In the genomic region with DNA sequence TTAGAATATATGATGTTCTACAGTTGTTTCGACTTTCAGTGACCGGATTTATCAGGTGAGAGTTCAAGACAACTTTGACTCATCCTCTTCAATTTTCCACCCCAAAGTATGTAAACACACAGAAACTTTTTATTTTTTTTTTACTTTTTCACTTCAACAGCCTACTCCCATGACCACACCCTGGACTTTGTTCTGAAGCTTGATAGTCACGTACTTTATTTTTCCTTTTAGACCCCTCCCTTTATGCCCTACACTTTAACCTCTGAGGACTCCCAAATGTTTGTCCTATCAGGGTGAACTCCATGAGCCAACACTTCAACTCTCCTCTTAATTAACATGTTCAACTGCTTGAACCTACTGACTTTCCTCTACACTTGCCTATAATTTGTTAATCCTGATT, we compare ENCODE assay signal across 16 cellular contexts.
"Had no signal": no experiment of that assay in that cellular context is flagged by ENCODE, and none has a peak within 500 bp of the region (broad histone marks: within the 10 kb centered on the region; RNA-seq: fewer than 3 reads in every experiment).

No MANE protein-coding gene starts in this region.

- H3K4me3 Mint-ChIP-seq: endodermal cell had no signal

- H3K27ac Mint-ChIP-seq: endodermal cell had no signal

- H3K36me3 ChIP-seq: brain microvascular endothelial cell, colonic mucosa, ovary, tibial artery, WERI-Rb-1 had no signal

- H3K9me3 ChIP-seq: colonic mucosa, ovary, psoas muscle, tibial artery had no signal

- H3K27me3 ChIP-seq: brain microvascular endothelial cell, colonic mucosa, foreskin keratinocyte, ovary, tibial artery had no signal

- DNase-seq: aorta; brain microvascular endothelial cell; central memory CD4-positive, alpha-beta T cell; colonic mucosa; endodermal cell; foreskin keratinocyte; hippocampal formation; ovary; psoas muscle; right cardiac atrium; stimulated activated naive CD8-positive, alpha-beta T cell treated with anti-CD3 and anti-CD28 coated beads, Interleukin-15, Interleukin-2, amounts not matched to agents 100 U/mL and 50 U/mL, for 24 hours; substantia nigra; tibial artery; WERI-Rb-1 had no signal

- H3K27ac ChIP-seq: brain microvascular endothelial cell, colonic mucosa, epithelial cell of prostate, ovary, psoas muscle, tibial artery, WERI-Rb-1 had no signal

- ATAC-seq: foreskin keratinocyte; psoas muscle; stimulated activated naive CD8-positive, alpha-beta T cell treated with anti-CD3 and anti-CD28 coated beads, Interleukin-15, Interleukin-2, amounts not matched to agents 100 U/mL and 50 U/mL, for 24 hours had no signal

- H3K4me3 ChIP-seq: colonic mucosa, lung, ovary, psoas muscle, tibial artery had no signal

- H3K4me1 ChIP-seq: colonic mucosa had no signal

- H3K9me3 Mint-ChIP-seq: endodermal cell had no signal
